In genomic region chr13:45339399-45339798, GRCh38 we compare ENCODE assay signal across 8 cellular contexts. TPM values are rescaled to one million over a fixed set of nuclear protein-coding genes. Genes with fewer than 3 reads are reported as not detected.
DNase-seq lines count a peak whose midpoint lies in the region; ATAC-seq and TF ChIP-seq lines count a peak whose summit lies in the region.

No MANE protein-coding gene starts in this region.

- dilution Hi-C loops in mammary epithelial cell (cut with HindIII; ENCODE audit: low sequenced_read_pairs), result loop anchor here (10.0 kb wide), 1 partner anchor 55 kb away; no protein-coding TSS in a partner anchor

- BruUV-seq in mammary epithelial cell (replicated peaks; lab: Mats Ljungman, UMichigan), result no TSS peak

- no peaks in the 10 kb centered on the region for H3K27me3 Mint-ChIP-seq in mesothelial cell of epicardium (ENCODE audit: low read depth)

- peak overlapping the region; percentile 99 to 100 for H3K27ac ChIP-seq in right atrium auricular region
- peak overlapping the region; percentile 85 for H3K27ac ChIP-seq in mammary epithelial cell (ENCODE audit: insufficient read depth, low read depth, low read length)
- peak overlapping the region; percentile 100 for H3K27ac ChIP-seq in uterus

- peaks cover 0 to 64% of the 10 kb centered on the region in 2 donors for H3K4me1 ChIP-seq in right atrium auricular region
- H3K4me1 ChIP-seq in mammary epithelial cell (ENCODE audit: insufficient read depth, low read length), result peaks cover 56% of the 10 kb centered on the region
- H3K4me1 ChIP-seq in uterus, result peaks cover 6 to 25% of the 10 kb centered on the region in 2 donors

- no peak overlapping the region for H2AFZ ChIP-seq in mammary epithelial cell (ENCODE audit: low read depth, low read length)

- H3K4me3 ChIP-seq in right atrium auricular region (peak overlapping the region; percentile 85 to 96), mammary epithelial cell (replicated peaks in 1 of 3; ENCODE audit: insufficient read depth in 1 of 3, low read depth in 2 of 3, low read length in 3 of 3) (peak overlapping the region; percentile 77 to 96 (median 84)), uterus (peak overlapping the region; percentile 85 to 96)

- peaks cover 37% of the 10 kb centered on the region for H3K4me1 Mint-ChIP-seq in mesothelial cell of epicardium

- H3K27ac Mint-ChIP-seq in mesothelial cell of epicardium, result peak overlapping the region; percentile 100

- no peak for TF ChIP-seq POLR2A in uterus (IDR thresholded peaks at IDR 0.05)

- H3K4me3 Mint-ChIP-seq in mesothelial cell of epicardium, result peak overlapping the region; percentile 98

- peaks cover 41% of the 10 kb centered on the region for H3K36me3 Mint-ChIP-seq in mesothelial cell of epicardium

- peak overlapping the region; percentile 83 for H3K9ac ChIP-seq in mammary epithelial cell (ENCODE audit: insufficient read depth, low read length)

- H3K36me3 ChIP-seq in right atrium auricular region, result peaks cover 62% of the 10 kb centered on the region
- peaks cover 52% of the 10 kb centered on the region for H3K36me3 ChIP-seq in mammary epithelial cell (ENCODE audit: insufficient read depth, low read length)
- no peaks in the 10 kb centered on the region for H3K36me3 ChIP-seq in uterus

- peaks cover 86% of the 10 kb centered on the region for H3K79me2 ChIP-seq in mammary epithelial cell (ENCODE audit: insufficient read depth, low read length)

- H3K9me3 Mint-ChIP-seq in mesothelial cell of epicardium, result no peaks in the 10 kb centered on the region

- no peaks in the 10 kb centered on the region for H3K9me3 ChIP-seq in right atrium auricular region
- no peaks in the 10 kb centered on the region for H3K9me3 ChIP-seq in mammary epithelial cell (replicated peaks; ENCODE audit: insufficient read depth, low read length)
- H3K9me3 ChIP-seq in uterus, result no peaks in the 10 kb centered on the region

- in situ Hi-C loops in mammary epithelial cell (cut with MboI; ENCODE audit: low sequenced_read_pairs in 2 of 2), result no loop called here

- no peak for TF ChIP-seq CTCF in right atrium auricular region (IDR thresholded peaks at IDR 0.05)
- TF ChIP-seq CTCF in mammary epithelial cell (conservative IDR thresholded peaks at IDR 0.05 in 1 of 2, IDR thresholded peaks at IDR 0.05 in 1 of 2; ENCODE audit: extremely low read depth in 1 of 2, insufficient read depth in 1 of 2, low read depth in 1 of 2, low read length in 2 of 2), result no peak
- TF ChIP-seq CTCF in mesothelial cell of epicardium (IDR thresholded peaks at IDR 0.05; ENCODE audit: unreplicated experiment), result no peak
- no peak for TF ChIP-seq CTCF in uterus (IDR thresholded peaks at IDR 0.05)

- DNase-seq in right atrium auricular region (ENCODE audit: low spot score) (no peak), left cardiac atrium (no peak), mammary epithelial cell (no peak), mesothelial cell of epicardium (ENCODE audit: low spot score in 2 of 2, unreplicated experiment in 2 of 2) (no peak), uterus (no peak), middle frontal gyrus (ENCODE audit: extremely low spot score, low spot score) (no peak), EL (no peak)

- H3K27me3 ChIP-seq in right atrium auricular region (no peaks in the 10 kb centered on the region), mammary epithelial cell (ENCODE audit: insufficient read depth, low read length) (no peaks in the 10 kb centered on the region), uterus (no peaks in the 10 kb centered on the region)

- no peak for ATAC-seq in left cardiac atrium
- no peak for ATAC-seq in GM18907 (IDR thresholded peaks at IDR 0.05; ENCODE audit: unreplicated experiment)

- H4K20me1 ChIP-seq in mammary epithelial cell (ENCODE audit: insufficient read depth, low read length), result peaks cover 46% of the 10 kb centered on the region

- peak overlapping the region; percentile 92 for H3K4me2 ChIP-seq in mammary epithelial cell (ENCODE audit: insufficient read depth, low read depth, low read length)

- CTCF ChIA-PET in mammary epithelial cell (lab: Charles Lee; ENCODE audit: low non-redundant PET), result no interaction called here

- intact Hi-C loops in left cardiac atrium (cut with DNase I), result no loop called here
- intact Hi-C loops in mammary epithelial cell (cut with micrococcal nuclease), result no loop called here
- intact Hi-C loops in uterus (cut with DNase I; ENCODE audit: low total_unique reads), result no loop called here

RNA-seq across cellular contexts. Expression of gene TPT1, which starts 1.6 kb away (rescaled TPM):
- 1,000 to 10,000 TPM; 2,150 to 2,159 TPM for total RNA-seq in right atrium auricular region
- total RNA-seq in left cardiac atrium, result 1,000 to 10,000 TPM; 3,599 to 3,935 TPM
- 1,000 to 10,000 TPM; 1,890 to 3,324 TPM for total RNA-seq in mammary epithelial cell
- polyA plus RNA-seq in mammary epithelial cell, result 4,455 TPM
- 1,866 TPM for polyA minus RNA-seq in mammary epithelial cell
- total RNA-seq in mesothelial cell of epicardium, result 2,772 to 2,964 TPM (median 2,883 TPM) in 3 replicates
- total RNA-seq in uterus, result 1,000 to 10,000 TPM; 4,739 to 6,904 (median 5,667) TPM
